Comparison of ENCODE assay signal across 19 cellular contexts in genomic region chr1:203823306-203823705, GRCh38. TPM values are rescaled to one million over a fixed set of nuclear protein-coding genes. Genes with fewer than 3 reads are reported as not detected.
A peak's percentile ranks its signal among the peaks of the same experiment; 100 is the strongest.
DNase-seq lines count a peak whose midpoint lies in the region; ATAC-seq and TF ChIP-seq lines count a peak whose summit lies in the region.
"Had no signal": no experiment of that assay in that cellular context is flagged by ENCODE, and none has a peak within 500 bp of the region (broad histone marks: within the 10 kb centered on the region; RNA-seq: fewer than 3 reads in every experiment).

No MANE protein-coding gene starts in this region.

- ATAC-seq in CD4-positive, CD25-positive, alpha-beta regulatory T cell (ENCODE audit: low read depth in 2 of 2), result no peak
- no peak for ATAC-seq in activated T-helper 17 cell treated with anti-CD3 and anti-CD28 coated beads, Interleukin-2, amount 50 U/mL, for 72 hours (replicated peaks)
- ATAC-seq in memory B cell (ENCODE audit: low read depth), result no peak
- no peak for ATAC-seq in naive thymus-derived CD4-positive, alpha-beta T cell
- ATAC-seq: K562, Right ventricle myocardium inferior had no signal

- H3K4me1 ChIP-seq in CD4-positive, CD25-positive, alpha-beta regulatory T cell (ENCODE audit: control insufficient read depth, insufficient read depth, low read length, poor library complexity, severe bottlenecking), result no peaks in the 10 kb centered on the region
- no peaks in the 10 kb centered on the region for H3K4me1 ChIP-seq in naive thymus-derived CD4-positive, alpha-beta T cell (ENCODE audit: control insufficient read depth in 2 of 2, insufficient read depth in 2 of 2, low read length in 2 of 2)
- H3K4me1 ChIP-seq: BLaER1 had no signal

- CTCF ChIA-PET in naive thymus-derived CD4-positive, alpha-beta T cell (lab: Charles Lee), result no interaction called here

- peaks cover 12 to 31% (median 26%) of the 10 kb centered on the region in 4 donors for H3K4me1 Mint-ChIP-seq in CD4-positive, CD25-positive, alpha-beta regulatory T cell
- peaks cover 34% of the 10 kb centered on the region for H3K4me1 Mint-ChIP-seq in activated T-helper 17 cell treated with anti-CD3 and anti-CD28 coated beads, Interleukin-2, amount 50 U/mL, for 72 hours
- H3K4me1 Mint-ChIP-seq in memory B cell, result peaks cover 18% of the 10 kb centered on the region
- peaks cover 16 to 40% (median 26%) of the 10 kb centered on the region in 7 donors for H3K4me1 Mint-ChIP-seq in naive thymus-derived CD4-positive, alpha-beta T cell

- no peak overlapping the region for H3K4me3 ChIP-seq in CD4-positive, CD25-positive, alpha-beta regulatory T cell (ENCODE audit: low read depth, low read length)
- H3K4me3 ChIP-seq in HFF-Myc (replicated peaks; ENCODE audit: low read depth, low read length), result no peak overlapping the region
- H3K4me3 ChIP-seq in naive thymus-derived CD4-positive, alpha-beta T cell (ENCODE audit: low read length), result no peak overlapping the region
- H3K4me3 ChIP-seq: BLaER1, K562, SK-N-MC had no signal

- intact Hi-C loops in naive thymus-derived CD4-positive, alpha-beta T cell (cut with micrococcal nuclease), result no loop called here

- no peak overlapping the region for H3K4me3 Mint-ChIP-seq in CD4-positive, CD25-positive, alpha-beta regulatory T cell
- H3K4me3 Mint-ChIP-seq in activated T-helper 17 cell treated with anti-CD3 and anti-CD28 coated beads, Interleukin-2, amount 50 U/mL, for 72 hours, result no peak overlapping the region
- H3K4me3 Mint-ChIP-seq in memory B cell, result no peak overlapping the region
- no peak overlapping the region for H3K4me3 Mint-ChIP-seq in naive thymus-derived CD4-positive, alpha-beta T cell

- H3K36me3 ChIP-seq in CD4-positive, CD25-positive, alpha-beta regulatory T cell (ENCODE audit: control insufficient read depth, insufficient read depth, low read length), result peaks cover 78% of the 10 kb centered on the region
- peaks cover 4 to 74% (median 18%) of the 10 kb centered on the region in 3 experiments for H3K36me3 ChIP-seq in naive thymus-derived CD4-positive, alpha-beta T cell (ENCODE audit: control insufficient read depth in 2 of 3, insufficient read depth in 3 of 3, low read length in 3 of 3)

- TF ChIP-seq CTCF in HFF-Myc (IDR thresholded peaks at IDR 0.05; ENCODE audit: low read depth, low read length, missing control alignments), result no peak

- H3K27me3 ChIP-seq in CD4-positive, CD25-positive, alpha-beta regulatory T cell (ENCODE audit: control insufficient read depth, insufficient read depth, low read length), result no peaks in the 10 kb centered on the region
- no peaks in the 10 kb centered on the region for H3K27me3 ChIP-seq in naive thymus-derived CD4-positive, alpha-beta T cell (ENCODE audit: control insufficient read depth in 2 of 2, insufficient read depth in 2 of 2, low read length in 2 of 2)
- H3K27me3 ChIP-seq: BLaER1 had no signal

- H3K27ac Mint-ChIP-seq in CD4-positive, CD25-positive, alpha-beta regulatory T cell, result peak overlapping the region in 2 of 3 donors; percentile 13 to 48
- peak overlapping the region; percentile 25 for H3K27ac Mint-ChIP-seq in activated T-helper 17 cell treated with anti-CD3 and anti-CD28 coated beads, Interleukin-2, amount 50 U/mL, for 72 hours
- peak overlapping the region; percentile 50 for H3K27ac Mint-ChIP-seq in memory B cell
- H3K27ac Mint-ChIP-seq in naive thymus-derived CD4-positive, alpha-beta T cell, result no peak overlapping the region

- peaks cover 51% of the 10 kb centered on the region for H3K36me3 Mint-ChIP-seq in CD4-positive, CD25-positive, alpha-beta regulatory T cell
- peaks cover 99% of the 10 kb centered on the region for H3K36me3 Mint-ChIP-seq in activated T-helper 17 cell treated with anti-CD3 and anti-CD28 coated beads, Interleukin-2, amount 50 U/mL, for 72 hours (ENCODE audit: low read depth)
- peaks cover 36% of the 10 kb centered on the region for H3K36me3 Mint-ChIP-seq in memory B cell
- H3K36me3 Mint-ChIP-seq in naive thymus-derived CD4-positive, alpha-beta T cell, result peaks cover 21 to 45% (median 33%) of the 10 kb centered on the region in 5 donors

- no peak overlapping the region for H3K27ac ChIP-seq in CD4-positive, CD25-positive, alpha-beta regulatory T cell (ENCODE audit: insufficient read depth, low read length, poor library complexity, severe bottlenecking)
- H3K27ac ChIP-seq in naive thymus-derived CD4-positive, alpha-beta T cell (ENCODE audit: low read depth, low read length), result no peak overlapping the region
- H3K27ac ChIP-seq: BLaER1, HL-60, SK-N-MC had no signal

- DNase-seq in CD4-positive, CD25-positive, alpha-beta regulatory T cell, result no peak
- DNase-seq in HFF-Myc (ENCODE audit: extremely low read depth, low read depth), result peak; percentile 73
- DNase-seq in memory B cell (ENCODE audit: low spot score in 2 of 2), result no peak
- DNase-seq in NOMO-1 (lab: John Stamatoyannopoulos, UW; ENCODE audit: unreplicated experiment in 2 of 2), result no peak
- DNase-seq in AG08395 (ENCODE audit: low spot score), result no peak
- no peak for DNase-seq in naive thymus-derived CD4-positive, alpha-beta T cell
- DNase-seq: ACHN, DMS79, HCEC 1CT, NCI-H146, NCI-H2081 treated with DMSO at 0.1 percent for 48 hours, NCI-H345, NCI-H526 treated with DMSO at 0.1 percent for 48 hours had no signal

- no peaks in the 10 kb centered on the region for H3K27me3 Mint-ChIP-seq in CD4-positive, CD25-positive, alpha-beta regulatory T cell
- no peaks in the 10 kb centered on the region for H3K27me3 Mint-ChIP-seq in activated T-helper 17 cell treated with anti-CD3 and anti-CD28 coated beads, Interleukin-2, amount 50 U/mL, for 72 hours
- no peaks in the 10 kb centered on the region for H3K27me3 Mint-ChIP-seq in memory B cell
- H3K27me3 Mint-ChIP-seq in naive thymus-derived CD4-positive, alpha-beta T cell, result no peaks in the 10 kb centered on the region

- H3K9me3 ChIP-seq in CD4-positive, CD25-positive, alpha-beta regulatory T cell (ENCODE audit: control insufficient read depth in 2 of 2, low read length in 2 of 2), result no peaks in the 10 kb centered on the region
- no peaks in the 10 kb centered on the region for H3K9me3 ChIP-seq in naive thymus-derived CD4-positive, alpha-beta T cell (ENCODE audit: control insufficient read depth in 2 of 3, low read length in 3 of 3)
- H3K9me3 ChIP-seq: BLaER1 had no signal

- peaks cover 0 to 1% (median 0%) of the 10 kb centered on the region in 7 donors for H3K9me3 Mint-ChIP-seq in CD4-positive, CD25-positive, alpha-beta regulatory T cell
- no peaks in the 10 kb centered on the region for H3K9me3 Mint-ChIP-seq in activated T-helper 17 cell treated with anti-CD3 and anti-CD28 coated beads, Interleukin-2, amount 50 U/mL, for 72 hours
- H3K9me3 Mint-ChIP-seq in memory B cell, result no peaks in the 10 kb centered on the region
- H3K9me3 Mint-ChIP-seq in naive thymus-derived CD4-positive, alpha-beta T cell, result no peaks in the 10 kb centered on the region

- POLR2A ChIA-PET in naive thymus-derived CD4-positive, alpha-beta T cell (lab: Charles Lee), result interaction anchor here (0.6 kb wide), 1 partner anchor 17 kb away, joined by 3 read pairs; no protein-coding TSS in a partner anchor

RNA-seq across cellular contexts. Expression of gene ZBED6, which starts 27.9 kb away (rescaled TPM):
- 31.0 TPM for total RNA-seq in CD4-positive, CD25-positive, alpha-beta regulatory T cell
- polyA plus RNA-seq in CD4-positive, CD25-positive, alpha-beta regulatory T cell, result under 1 TPM; 0.22 to 0.79 (median 0.55) TPM
- 10 to 100 TPM; 21.8 to 39.5 TPM for total RNA-seq in activated T-helper 17 cell treated with anti-CD3 and anti-CD28 coated beads, Interleukin-2, amount 50 U/mL, for 72 hours
- 10 to 100 TPM; 23.8 to 36.1 (median 31.9) TPM for total RNA-seq in naive thymus-derived CD4-positive, alpha-beta T cell
- polyA plus RNA-seq in naive thymus-derived CD4-positive, alpha-beta T cell, result 1 to 10 TPM; 1.1 to 2.2 TPM

RNA-seq across cellular contexts. Expression of gene ZC3H11A, which starts 27.9 kb away (rescaled TPM):
- total RNA-seq in CD4-positive, CD25-positive, alpha-beta regulatory T cell, result 78.1 TPM
- polyA plus RNA-seq in CD4-positive, CD25-positive, alpha-beta regulatory T cell, result 10 to 100 TPM; 34.4 to 44.3 (median 42.6) TPM
- 100 to 1,000 TPM in 1 of 2 donors, 10 to 100 TPM in 1; 88.8 to 117 TPM for total RNA-seq in activated T-helper 17 cell treated with anti-CD3 and anti-CD28 coated beads, Interleukin-2, amount 50 U/mL, for 72 hours
- 100 to 1,000 TPM in 2 of 5 experiments, 10 to 100 TPM in 3; 70.9 to 138 (median 91.6) TPM for total RNA-seq in naive thymus-derived CD4-positive, alpha-beta T cell
- 10 to 100 TPM; 58.0 to 67.7 TPM for polyA plus RNA-seq in naive thymus-derived CD4-positive, alpha-beta T cell

RNA-seq across cellular contexts. Expression of gene SNRPE, which starts 38.1 kb away (rescaled TPM):
- total RNA-seq in CD4-positive, CD25-positive, alpha-beta regulatory T cell, result 40.1 TPM
- polyA plus RNA-seq in CD4-positive, CD25-positive, alpha-beta regulatory T cell, result 100 to 1,000 TPM; 197 to 324 (median 265) TPM
- 100 to 1,000 TPM; 168 to 275 TPM for total RNA-seq in activated T-helper 17 cell treated with anti-CD3 and anti-CD28 coated beads, Interleukin-2, amount 50 U/mL, for 72 hours
- total RNA-seq in naive thymus-derived CD4-positive, alpha-beta T cell, result 100 to 1,000 TPM in 1 of 5 experiments, 10 to 100 TPM in 4; 54.4 to 156 (median 81.7) TPM
- polyA plus RNA-seq in naive thymus-derived CD4-positive, alpha-beta T cell, result 100 to 1,000 TPM; 173 to 266 TPM

RNA-seq across cellular contexts. Expression of gene LAX1, which starts 58.3 kb away (rescaled TPM):
- total RNA-seq in CD4-positive, CD25-positive, alpha-beta regulatory T cell, result 53.0 TPM
- 10 to 100 TPM; 33.5 to 43.2 (median 37.6) TPM for polyA plus RNA-seq in CD4-positive, CD25-positive, alpha-beta regulatory T cell
- 10 to 100 TPM; 17.2 to 26.9 TPM for total RNA-seq in activated T-helper 17 cell treated with anti-CD3 and anti-CD28 coated beads, Interleukin-2, amount 50 U/mL, for 72 hours
- total RNA-seq in naive thymus-derived CD4-positive, alpha-beta T cell, result 10 to 100 TPM; 12.9 to 36.1 (median 18.6) TPM
- 10 to 100 TPM; 16.5 to 38.6 TPM for polyA plus RNA-seq in naive thymus-derived CD4-positive, alpha-beta T cell
- total RNA-seq: K562 had no signal
- polyA plus RNA-seq: K562 had no signal

Comparison
In these comparisons a context has a peak if more than half of its experiments do, and no peak if none do; other contexts are left out.
1. H3K27ac Mint-ChIP-seq: peak in CD4-positive, CD25-positive, alpha-beta regulatory T cell (2 of 3), activated T-helper 17 cell treated with anti-CD3 and anti-CD28 coated beads, Interleukin-2, amount 50 U/mL, for 72 hours (single experiment) and memory B cell (single experiment); none in naive thymus-derived CD4-positive, alpha-beta T cell (0 of 9).